ENCODE assay signal across 17 cellular contexts in genomic region chr5:173688708-173689107, GRCh38.
A peak's percentile ranks its signal among the peaks of the same experiment; 100 is the strongest.
DNase-seq lines count a peak whose midpoint lies in the region; FAIRE-seq and TF ChIP-seq lines count a peak whose summit lies in the region.
"Had no signal": no experiment of that assay in that cellular context is flagged by ENCODE, and none has a peak within 500 bp of the region (broad histone marks: within the 10 kb centered on the region; RNA-seq: fewer than 3 reads in every experiment).

No MANE protein-coding gene starts in this region.

- H3K9me3 Mint-ChIP-seq in Caco-2 (ENCODE audit: unreplicated experiment), result no peaks in the 10 kb centered on the region

- 71% methylated on average over 3 of the region's 3 CpGs for WGBS in prostate gland

- POLR2A ChIA-PET in Caco-2 (lab: Charles Lee), result interaction anchor here (1.1 kb wide), 1 partner anchor 202 kb away, joined by 3 read pairs; no protein-coding TSS in a partner anchor

- H3K27me3 Mint-ChIP-seq in Caco-2 (ENCODE audit: insufficient read depth, unreplicated experiment), result no peaks in the 10 kb centered on the region
- H3K27me3 Mint-ChIP-seq: activated CD8-positive, alpha-beta memory T cell treated with anti-CD3 and anti-CD28 coated beads, Interleukin-2, amount 10 ng/mL, durations not matched to agents 7 days and 5 days had no signal

- H3K9me3 ChIP-seq in Caco-2 (peaks cover 5% of the 10 kb centered on the region; the same call in 1 of the 2 replicates), prostate gland (no peaks in the 10 kb centered on the region)
- H3K9me3 ChIP-seq: SK-N-SH had no signal

- H3K4me1 Mint-ChIP-seq in Caco-2 (ENCODE audit: low read depth, unreplicated experiment), result no peaks in the 10 kb centered on the region
- H3K4me1 Mint-ChIP-seq: activated CD8-positive, alpha-beta memory T cell treated with anti-CD3 and anti-CD28 coated beads, Interleukin-2, amount 10 ng/mL, durations not matched to agents 7 days and 5 days had no signal

- H3K27ac ChIP-seq in prostate gland (peak overlapping the region in 1 of 2 donors; percentile 17), caudate nucleus (ENCODE audit: low read depth, low read length) (no peak overlapping the region)

- intact Hi-C loops in Caco-2 (cut with micrococcal nuclease; ENCODE audit: unreplicated experiment) (loop anchor here (10.0 kb wide), 1 partner anchor 76 kb away; no protein-coding TSS in a partner anchor), prostate gland (cut with DNase I) (no loop called here)

- TF ChIP-seq POLR2A in prostate gland (IDR thresholded peaks at IDR 0.05), result no peak

- H3K27me3 ChIP-seq in Caco-2 (replicated peaks; ENCODE audit: control insufficient read depth, insufficient read depth, low read length), result no peaks in the 10 kb centered on the region
- H3K27me3 ChIP-seq in prostate gland (replicated peaks; ENCODE audit: insufficient read depth), result no peaks in the 10 kb centered on the region

- H3K4me3 ChIP-seq in Caco-2 (ENCODE audit: low read depth, low read length), result no peak overlapping the region
- H3K4me3 ChIP-seq in prostate gland, result no peak overlapping the region
- H3K4me3 ChIP-seq: skin epidermis had no signal

- TSS peak; percentile 94 for BruUV-seq in Caco-2 (replicated peaks; lab: Mats Ljungman, UMichigan)

- H3K36me3 ChIP-seq in Caco-2 (ENCODE audit: control insufficient read depth, insufficient read depth, low read length) (no peaks in the 10 kb centered on the region), prostate gland (no peaks in the 10 kb centered on the region)

- H3K4me1 ChIP-seq in Caco-2 (peaks cover 41% of the 10 kb centered on the region), prostate gland (replicated peaks) (no peaks in the 10 kb centered on the region)

- peak overlapping the region; percentile 51 for H3K27ac Mint-ChIP-seq in Caco-2 (ENCODE audit: unreplicated experiment)
- H3K27ac Mint-ChIP-seq: activated CD8-positive, alpha-beta memory T cell treated with anti-CD3 and anti-CD28 coated beads, Interleukin-2, amount 10 ng/mL, durations not matched to agents 7 days and 5 days; nephron progenitor cell had no signal

- CTCF ChIA-PET in Caco-2 (lab: Charles Lee), result no interaction called here

- TF ChIP-seq CTCF in Caco-2 (IDR thresholded peaks at IDR 0.05; ENCODE audit: insufficient read depth in 1 of 2, low read depth in 1 of 2, low read length in 1 of 2, severe bottlenecking in 1 of 2, unreplicated experiment in 1 of 2), result no peak
- no peak for TF ChIP-seq CTCF in prostate gland (IDR thresholded peaks at IDR 0.05)

- no peaks in the 10 kb centered on the region for H3K36me3 Mint-ChIP-seq in Caco-2 (ENCODE audit: insufficient read depth, unreplicated experiment)
- H3K36me3 Mint-ChIP-seq: activated CD8-positive, alpha-beta memory T cell treated with anti-CD3 and anti-CD28 coated beads, Interleukin-2, amount 10 ng/mL, durations not matched to agents 7 days and 5 days had no signal

- FAIRE-seq in RCC 7860 (lab: Jason Lieb, UNC), result no peak
- FAIRE-seq in frontal cortex (lab: Jason Lieb, UNC), result no peak
- FAIRE-seq: HTR-8/SVneo, keratinocyte had no signal

- no peak overlapping the region for H3K4me3 Mint-ChIP-seq in Caco-2 (ENCODE audit: unreplicated experiment)
- H3K4me3 Mint-ChIP-seq: activated CD8-positive, alpha-beta memory T cell treated with anti-CD3 and anti-CD28 coated beads, Interleukin-2, amount 10 ng/mL, durations not matched to agents 7 days and 5 days; nephron progenitor cell had no signal

- no peak for DNase-seq in Caco-2
- DNase-seq in RCC 7860 (ENCODE audit: low spot score), result peak; percentile 44
- peak; percentile 30 for DNase-seq in kidney tubule cell (ENCODE audit: low spot score)
- DNase-seq in renal cortical epithelial cell (ENCODE audit: low read depth), result peak; percentile 62
- DNase-seq in prostate gland (ENCODE audit: low spot score), result no peak
- DNase-seq in hepatic stellate cell (ENCODE audit: low spot score), result no peak
- no peak for DNase-seq in caudate nucleus (lab: John Stamatoyannopoulos, UW)
- DNase-seq in frontal cortex (ENCODE audit: low spot score in 2 of 2), result no peak
- DNase-seq: activated CD8-positive, alpha-beta memory T cell treated with anti-CD3 and anti-CD28 coated beads, Interleukin-2, amount 10 ng/mL, durations not matched to agents 7 days and 5 days; activated naive CD4-positive, alpha-beta T cell; MV-4-11; nephron progenitor cell; OCI-M1; SK-N-SH had no signal

Comparison
In these comparisons a context has a peak if more than half of its experiments do, and no peak if none do; other contexts are left out.
1. DNase-seq: peak in RCC 7860 (single experiment), kidney tubule cell (single experiment) and renal cortical epithelial cell (single experiment); none in Caco-2 (0 of 2), prostate gland (single experiment), hepatic stellate cell (single experiment), caudate nucleus (0 of 61) and frontal cortex (0 of 2).